In genomic region chr18:75212626-75213110, GRCh38 we compare ENCODE assay signal across 8 cellular contexts. TPM values are rescaled to one million over a fixed set of nuclear protein-coding genes. Genes with fewer than 3 reads are reported as not detected.
DNase-seq lines count a peak whose midpoint lies in the region; ATAC-seq, FAIRE-seq and TF ChIP-seq lines count a peak whose summit lies in the region.

No MANE protein-coding gene starts in this region.

- H3K4me3 Mint-ChIP-seq in T-helper 1 cell treated with Interleukin-12 subunit alpha and Interleukin-12 subunit beta and Interleukin-4 antibody, amounts not matched to agents 30 μg/mL and 1 μg/mL, for 36 hours = peak overlapping the region; percentile 85
- peak overlapping the region; percentile 76 for H3K4me3 Mint-ChIP-seq in activated CD8-positive, alpha-beta T cell treated with anti-CD3 and anti-CD28 coated beads for 36 hours

- POLR2A ChIA-PET in activated CD8-positive, alpha-beta T cell treated with anti-CD3 and anti-CD28 coated beads for 36 hours (lab: Charles Lee) = interaction anchor here (0.8 to 1.4 kb wide), 5 partner anchors 11 to 48 kb away, joined by 3 to 5 read pairs (median 3); no protein-coding TSS in a partner anchor

- H3K4me1 ChIP-seq in subcutaneous abdominal adipose tissue (ENCODE audit: control insufficient read depth in 5 of 5, insufficient read depth in 5 of 5, low read length in 5 of 5) = peaks cover 2 to 66% (median 54%) of the 10 kb centered on the region in 5 donors

- H3K36me3 ChIP-seq in subcutaneous abdominal adipose tissue (ENCODE audit: control insufficient read depth in 5 of 5, insufficient read depth in 5 of 5, low read length in 5 of 5) = no peaks in the 10 kb centered on the region

- H3K4me1 Mint-ChIP-seq in T-helper 1 cell treated with Interleukin-12 subunit alpha and Interleukin-12 subunit beta and Interleukin-4 antibody, amounts not matched to agents 30 μg/mL and 1 μg/mL, for 36 hours (ENCODE audit: low read depth) = peaks cover 43% of the 10 kb centered on the region
- peaks cover 58% of the 10 kb centered on the region for H3K4me1 Mint-ChIP-seq in activated CD8-positive, alpha-beta T cell treated with anti-CD3 and anti-CD28 coated beads for 36 hours (ENCODE audit: low read depth)

- peaks cover 14% of the 10 kb centered on the region for H3K36me3 Mint-ChIP-seq in T-helper 1 cell treated with Interleukin-12 subunit alpha and Interleukin-12 subunit beta and Interleukin-4 antibody, amounts not matched to agents 30 μg/mL and 1 μg/mL, for 36 hours (ENCODE audit: low read depth)
- H3K36me3 Mint-ChIP-seq in activated CD8-positive, alpha-beta T cell treated with anti-CD3 and anti-CD28 coated beads for 36 hours (ENCODE audit: low read depth) = peaks cover 10% of the 10 kb centered on the region

- H3K27ac ChIP-seq in subcutaneous abdominal adipose tissue (ENCODE audit: low read depth, low read length) = peak overlapping the region; percentile 80

- H3K27ac Mint-ChIP-seq in T-helper 1 cell treated with Interleukin-12 subunit alpha and Interleukin-12 subunit beta and Interleukin-4 antibody, amounts not matched to agents 30 μg/mL and 1 μg/mL, for 36 hours = peak overlapping the region; percentile 85
- H3K27ac Mint-ChIP-seq in activated CD8-positive, alpha-beta T cell treated with anti-CD3 and anti-CD28 coated beads for 36 hours = peak overlapping the region; percentile 60

- intact Hi-C loops in activated CD8-positive, alpha-beta T cell treated with anti-CD3 and anti-CD28 coated beads for 36 hours (cut with micrococcal nuclease) = loop anchor here (5.0 kb wide), 1 partner anchor 35 kb away; no protein-coding TSS in a partner anchor

- no peaks in the 10 kb centered on the region for H3K27me3 ChIP-seq in subcutaneous abdominal adipose tissue (ENCODE audit: control insufficient read depth in 5 of 5, insufficient read depth in 4 of 5, low read length in 5 of 5)

- peak overlapping the region; percentile 41 to 72 (median 69) for H3K9ac ChIP-seq in subcutaneous abdominal adipose tissue (ENCODE audit: low read length in 5 of 5)

- H3K9me3 Mint-ChIP-seq in T-helper 1 cell treated with Interleukin-12 subunit alpha and Interleukin-12 subunit beta and Interleukin-4 antibody, amounts not matched to agents 30 μg/mL and 1 μg/mL, for 36 hours = no peaks in the 10 kb centered on the region
- H3K9me3 Mint-ChIP-seq in activated CD8-positive, alpha-beta T cell treated with anti-CD3 and anti-CD28 coated beads for 36 hours = no peaks in the 10 kb centered on the region

- CTCF ChIA-PET in activated CD8-positive, alpha-beta T cell treated with anti-CD3 and anti-CD28 coated beads for 36 hours (lab: Charles Lee) = interaction anchor here (1.0 to 1.5 kb wide), 2 partner anchors 9 to 33 kb away, joined by 3 to 5 read pairs; no protein-coding TSS in a partner anchor

- peak overlapping the region; percentile 56 to 80 (median 74) for H3K4me3 ChIP-seq in subcutaneous abdominal adipose tissue (ENCODE audit: low read depth in 1 of 5, low read length in 5 of 5)

- H3K9me3 ChIP-seq in subcutaneous abdominal adipose tissue (ENCODE audit: control insufficient read depth in 5 of 5, low read length in 5 of 5) = no peaks in the 10 kb centered on the region

- peak; percentile 9 for FAIRE-seq in islet of Langerhans (lab: Jason Lieb, UNC)

- DNase-seq in T-helper 1 cell = no peak
- no peak for DNase-seq in activated CD8-positive, alpha-beta T cell treated with anti-CD3 and anti-CD28 coated beads for 36 hours
- no peak for DNase-seq in NCI-H187 treated with DMSO at 0.1 percent for 48 hours (lab: John Stamatoyannopoulos, UW)

- peaks cover 7% of the 10 kb centered on the region for H3K27me3 Mint-ChIP-seq in T-helper 1 cell treated with Interleukin-12 subunit alpha and Interleukin-12 subunit beta and Interleukin-4 antibody, amounts not matched to agents 30 μg/mL and 1 μg/mL, for 36 hours (ENCODE audit: low read depth)
- no peaks in the 10 kb centered on the region for H3K27me3 Mint-ChIP-seq in activated CD8-positive, alpha-beta T cell treated with anti-CD3 and anti-CD28 coated beads for 36 hours

- no peak for TF ChIP-seq CTCF in activated CD8-positive, alpha-beta T cell treated with anti-CD3 and anti-CD28 coated beads for 36 hours (IDR thresholded peaks at IDR 0.05)

- ATAC-seq in activated CD8-positive, alpha-beta T cell treated with anti-CD3 and anti-CD28 coated beads for 36 hours = no peak
- no peak for ATAC-seq in activated CD4-positive, CD25-positive, alpha-beta regulatory T cell treated with anti-CD3 and anti-CD28 coated beads, Interleukin-2, amount 50 U/mL, for 24 hours
- ATAC-seq in GM19395 (IDR thresholded peaks at IDR 0.05; ENCODE audit: unreplicated experiment) = no peak

RNA-seq across cellular contexts. Expression of gene TSHZ1, which starts 2.1 kb away (rescaled TPM):
- total RNA-seq in activated CD8-positive, alpha-beta T cell treated with anti-CD3 and anti-CD28 coated beads for 36 hours = 10 to 100 TPM; 10.8 to 11.0 TPM

RNA-seq across cellular contexts. Expression of gene PTGR3, which starts 3.7 kb away (rescaled TPM):
- 10 to 100 TPM; 20.0 to 21.1 TPM for total RNA-seq in activated CD8-positive, alpha-beta T cell treated with anti-CD3 and anti-CD28 coated beads for 36 hours
